Comparison of ENCODE assay signal across 8 cellular contexts in the genomic region with DNA sequence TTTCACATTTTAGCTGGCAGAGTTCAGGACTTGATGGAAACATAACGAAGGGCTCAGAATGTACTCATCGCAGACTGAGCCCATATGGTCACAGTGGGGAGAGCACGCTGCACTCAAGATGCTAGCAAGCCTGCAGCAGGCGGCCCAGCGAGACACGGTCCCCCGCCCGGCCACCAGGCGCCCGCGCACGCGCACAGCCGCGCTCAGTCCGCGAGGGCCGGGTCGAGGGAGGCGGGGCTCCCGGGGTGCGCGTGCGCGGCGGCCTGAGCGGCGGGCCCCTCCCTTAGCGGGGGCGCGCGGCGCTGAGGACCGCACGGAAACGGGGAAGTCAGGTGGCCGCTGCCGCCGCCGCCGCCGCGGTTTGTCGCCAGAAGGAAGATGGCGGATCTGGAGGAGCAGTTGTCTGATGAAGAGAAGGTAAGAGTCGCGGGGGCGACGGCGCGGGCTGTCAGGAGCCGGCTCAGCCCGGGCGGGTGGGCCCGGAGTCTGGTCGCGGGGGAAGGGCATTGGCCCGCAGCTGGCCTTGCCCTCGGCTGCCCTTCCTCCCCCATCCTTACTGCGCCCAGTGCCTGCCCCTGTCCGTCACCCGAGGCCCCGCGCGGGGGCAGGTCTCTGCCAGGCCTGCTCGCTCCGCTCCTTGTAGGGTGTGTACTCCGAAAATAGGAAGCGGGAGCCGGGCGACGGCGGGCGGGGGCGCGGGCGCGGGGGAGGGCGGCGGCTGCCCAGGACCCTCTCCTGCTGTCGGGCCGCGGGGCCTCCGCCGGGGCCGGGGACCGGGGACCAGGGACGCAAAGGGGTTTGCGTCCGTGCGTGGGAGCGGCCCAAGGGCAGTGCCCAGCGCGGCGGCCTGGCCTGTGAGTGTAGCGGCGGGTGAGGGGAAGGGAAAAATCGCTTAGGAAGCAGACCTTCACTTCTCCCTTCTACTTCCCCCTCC. TPM values are rescaled to one million over a fixed set of nuclear protein-coding genes. Genes with fewer than 3 reads are reported as not detected.
A peak's percentile ranks its signal among the peaks of the same experiment; 100 is the strongest.
DNase-seq lines count a peak whose midpoint lies in the region; ATAC-seq, FAIRE-seq and TF ChIP-seq lines count a peak whose summit lies in the region.

A gene (plus strand): TSS at position 354 of the 934 bp plus-strand sequence. CDS start 25 bp downstream, at position 379.

- 0 to 1% methylated on average over 71 to 98 of the region's 98 CpGs for WGBS in pancreas, 2 donors
- WGBS in thyroid gland, 2 donors, result 0% methylated on average over 25 to 58 of the region's 98 CpGs

- H3K4me3 ChIP-seq in GM12875 (ENCODE audit: low read depth, low read length), result peak within 1 kb of the TSS; percentile 100
- H3K4me3 ChIP-seq in SU-DHL-6 (ENCODE audit: insufficient read depth, low read length, poor library complexity, severe bottlenecking), result peak within 1 kb of the TSS; percentile 89
- H3K4me3 ChIP-seq in pancreas, result peak within 1 kb of the TSS; percentile 78 to 96 (median 89)
- peak within 1 kb of the TSS; percentile 48 to 95 (median 87) for H3K4me3 ChIP-seq in thyroid gland (replicated peaks in 1 of 3)

- TF ChIP-seq POLR2A in thyroid gland (IDR thresholded peaks at IDR 0.05), result peak in 1 of 2 donors; percentile 92

- H4K20me1 ChIP-seq in SU-DHL-6 (ENCODE audit: low read depth, low read length), result peaks cover 4% of the 10 kb centered on the region; the same call in 1 of the 2 replicates

- H3K9me3 Mint-ChIP-seq in activated naive CD8-positive, alpha-beta T cell treated with anti-CD3 and anti-CD28 coated beads, Interleukin-2, amount 10 ng/mL, durations not matched to agents 7 days and 5 days, result no peaks in the 10 kb centered on the region

- H3K9me2 ChIP-seq in SU-DHL-6 (replicated peaks; ENCODE audit: insufficient read depth, low read length), result no peaks in the 10 kb centered on the region

- intact Hi-C loops in head of caudate nucleus (cut with DNase I) (loop anchor here (10.0 kb wide), 1 partner anchor 92 kb away; a partner anchor contains a TSS), pancreas (cut with DNase I) (no loop called here), thyroid gland (cut with DNase I) (no loop called here)

- H3K36me3 ChIP-seq in SU-DHL-6 (ENCODE audit: low read length) (no peaks in the 10 kb centered on the region), pancreas (no peaks in the 10 kb centered on the region), thyroid gland (no peaks in the 10 kb centered on the region)

- DNase-seq in NCI-H1417 (lab: John Stamatoyannopoulos, UW), result peak; percentile 97 to 99 (median 98)
- peak; percentile 99 for DNase-seq in activated naive CD8-positive, alpha-beta T cell treated with anti-CD3 and anti-CD28 coated beads, Interleukin-2, amount 10 ng/mL, durations not matched to agents 7 days and 5 days
- DNase-seq in head of caudate nucleus, result peak; percentile 75 to 96 (median 91)
- peak; percentile 90 to 99 (median 96) for DNase-seq in pancreas
- DNase-seq in thyroid gland, result peak; percentile 91 to 94

- H3K27me3 ChIP-seq in SU-DHL-6 (ENCODE audit: low read length) (no peaks in the 10 kb centered on the region), pancreas (no peaks in the 10 kb centered on the region), thyroid gland (no peaks in the 10 kb centered on the region)

- FAIRE-seq in pancreas (lab: Jason Lieb, UNC), result no peak

- no peaks in the 10 kb centered on the region for H3F3A ChIP-seq in SU-DHL-6 (ENCODE audit: insufficient read depth)

- H3K4me1 ChIP-seq in pancreas, result peaks cover 9 to 17% (median 12%) of the 10 kb centered on the region in 3 donors
- H3K4me1 ChIP-seq in thyroid gland, result peaks cover 15 to 17% of the 10 kb centered on the region in 2 donors

- peak within 1 kb of the TSS; percentile 67 for H3K9ac ChIP-seq in SU-DHL-6 (ENCODE audit: low read length)

- peaks cover 6% of the 10 kb centered on the region for H3K36me3 Mint-ChIP-seq in activated naive CD8-positive, alpha-beta T cell treated with anti-CD3 and anti-CD28 coated beads, Interleukin-2, amount 10 ng/mL, durations not matched to agents 7 days and 5 days

- no peaks in the 10 kb centered on the region for H3K9me3 ChIP-seq in SU-DHL-6 (ENCODE audit: insufficient read depth, low read length)
- H3K9me3 ChIP-seq in pancreas, result no peaks in the 10 kb centered on the region
- no peaks in the 10 kb centered on the region for H3K9me3 ChIP-seq in thyroid gland

- TF ChIP-seq CTCF in GM12875 (IDR thresholded peaks at IDR 0.05; ENCODE audit: borderline replicate concordance, insufficient read depth, low read depth, low read length), result peak; percentile 42; the same call in 1 of the 2 replicates
- TF ChIP-seq CTCF in SU-DHL-6 (IDR thresholded peaks at IDR 0.05; ENCODE audit: insufficient read depth, low read length, poor library complexity, severe bottlenecking), result no peak
- TF ChIP-seq CTCF in pancreas (IDR thresholded peaks at IDR 0.05), result peak in 3 of 4 donors; percentile 25 to 36 (median 30)
- peak in 4 of 6 experiments; percentile 38 to 93 (median 70) for TF ChIP-seq CTCF in thyroid gland (IDR thresholded peaks at IDR 0.05)

- H3K27ac ChIP-seq in SU-DHL-6 (ENCODE audit: low read depth, low read length) (peak within 1 kb of the TSS; percentile 74), pancreas (peak within 1 kb of the TSS; percentile 88 to 99 (median 94)), thyroid gland (peak within 1 kb of the TSS; percentile 95 to 99 (median 99))

- peaks cover 13% of the 10 kb centered on the region for H3K27me3 Mint-ChIP-seq in activated naive CD8-positive, alpha-beta T cell treated with anti-CD3 and anti-CD28 coated beads, Interleukin-2, amount 10 ng/mL, durations not matched to agents 7 days and 5 days

- H3K4me3 Mint-ChIP-seq in activated naive CD8-positive, alpha-beta T cell treated with anti-CD3 and anti-CD28 coated beads, Interleukin-2, amount 10 ng/mL, durations not matched to agents 7 days and 5 days, result peak within 1 kb of the TSS; percentile 98

- H3K27ac Mint-ChIP-seq in activated naive CD8-positive, alpha-beta T cell treated with anti-CD3 and anti-CD28 coated beads, Interleukin-2, amount 10 ng/mL, durations not matched to agents 7 days and 5 days, result peak within 1 kb of the TSS; percentile 97

- peaks cover 51% of the 10 kb centered on the region for H3K79me2 ChIP-seq in SU-DHL-6 (ENCODE audit: insufficient read depth, low read length)

- POLR2A ChIA-PET in activated naive CD8-positive, alpha-beta T cell treated with anti-CD3 and anti-CD28 coated beads, Interleukin-2, amount 10 ng/mL, durations not matched to agents 7 days and 5 days (lab: Charles Lee), result no interaction called here

- ATAC-seq in HG02763 (IDR thresholded peaks at IDR 0.05; ENCODE audit: unreplicated experiment), result peak; percentile 87
- peak; percentile 94 for ATAC-seq in activated naive CD8-positive, alpha-beta T cell treated with anti-CD3 and anti-CD28 coated beads, Interleukin-2, amount 10 ng/mL, durations not matched to agents 7 days and 5 days (ENCODE audit: low read depth)
- ATAC-seq in pancreas, result peak; percentile 96 to 99 (median 98)

- peaks cover 21% of the 10 kb centered on the region for H3K4me1 Mint-ChIP-seq in activated naive CD8-positive, alpha-beta T cell treated with anti-CD3 and anti-CD28 coated beads, Interleukin-2, amount 10 ng/mL, durations not matched to agents 7 days and 5 days

- H2AFZ ChIP-seq in SU-DHL-6 (ENCODE audit: low read depth, low read length, severe bottlenecking), result peak within 1 kb of the TSS; percentile 96

- peak within 1 kb of the TSS; percentile 87 for H3K4me2 ChIP-seq in SU-DHL-6 (ENCODE audit: low read depth, low read length, poor library complexity, severe bottlenecking)

RNA-seq across cellular contexts. Expression of the gene that starts here (rescaled TPM):
- 100 to 1,000 TPM; 131 to 135 TPM for total RNA-seq in activated naive CD8-positive, alpha-beta T cell treated with anti-CD3 and anti-CD28 coated beads, Interleukin-2, amount 10 ng/mL, durations not matched to agents 7 days and 5 days
- 10 to 100 TPM; 40.3 to 97.9 (median 75.4) TPM for total RNA-seq in pancreas
- polyA plus RNA-seq in pancreas, result 10 to 100 TPM; 10.8 to 30.6 TPM
- total RNA-seq in thyroid gland, result 100 to 1,000 TPM; 142 to 215 (median 176) TPM

Comparison
In these comparisons a context has a peak if more than half of its experiments do, and no peak if none do; other contexts are left out.
1. Peak in every context shown above with its lines: DNase-seq, ATAC-seq, H3K4me3 ChIP-seq and H3K27ac ChIP-seq.